ENCODE assay signal across 8 cellular contexts in the genomic region with DNA sequence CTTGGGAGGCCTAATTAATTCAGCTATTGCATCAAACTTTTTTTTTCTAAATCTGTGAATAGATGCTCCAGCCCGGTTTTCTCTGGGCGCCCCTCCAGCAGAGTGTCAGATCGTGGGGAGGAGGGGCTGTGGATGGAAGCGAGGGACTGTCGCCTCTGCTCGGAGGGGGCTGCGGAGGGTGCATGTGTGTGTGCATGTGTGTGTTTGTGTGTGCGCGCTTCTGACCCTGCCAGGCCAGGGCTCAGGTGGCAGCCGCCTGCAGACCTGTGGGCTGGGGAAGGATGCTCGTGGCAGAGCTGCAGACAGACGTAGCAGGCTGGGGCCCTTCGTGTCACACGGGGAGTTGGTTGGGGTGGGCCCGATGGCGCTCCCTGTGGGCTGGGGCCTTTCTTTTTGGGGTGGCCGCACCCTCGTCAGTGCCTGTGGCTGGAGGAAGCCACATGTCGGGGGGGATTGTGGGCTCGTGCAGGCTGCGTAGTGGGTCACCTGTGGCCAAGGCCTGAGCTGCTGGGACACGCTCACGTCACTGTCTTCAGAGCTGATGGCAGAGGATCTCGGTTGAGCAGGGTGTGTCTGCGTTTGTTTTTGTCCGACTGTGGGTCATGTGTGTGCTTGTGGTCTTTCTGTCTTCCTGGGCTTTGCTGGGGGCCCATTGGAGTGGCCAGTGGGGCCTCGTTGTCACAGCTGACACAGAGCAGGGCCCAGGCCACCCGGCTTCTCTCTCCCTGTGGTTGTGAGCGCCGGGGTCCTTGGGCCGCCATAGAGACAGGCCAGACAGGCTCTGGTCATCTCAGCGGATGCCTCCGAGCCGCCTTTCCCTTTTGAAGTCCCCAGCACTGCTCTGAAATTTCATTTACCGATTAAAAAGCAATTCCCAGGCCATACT. TPM values are rescaled to one million over a fixed set of nuclear protein-coding genes. Genes with fewer than 3 reads are reported as not detected.
DNase-seq lines count a peak whose midpoint lies in the region; ATAC-seq, FAIRE-seq and TF ChIP-seq lines count a peak whose summit lies in the region.

No MANE protein-coding gene starts in this region.

- no peaks in the 10 kb centered on the region for H3K9me3 Mint-ChIP-seq in T-cell

- peaks cover 8% of the 10 kb centered on the region for H3K36me3 Mint-ChIP-seq in T-cell

- CTCF ChIA-PET in T-cell (lab: Charles Lee), result interaction anchor here in 1 of 2 donors (0.5 to 1.7 kb wide), 2 partner anchors 36 to 42 kb away, joined by 3 to 6 read pairs; partner anchors contain the start of gene FAAP20

- TF ChIP-seq CTCF in bronchial epithelial cell (IDR thresholded peaks at IDR 0.05; ENCODE audit: insufficient read depth, low read length, severe bottlenecking), result no peak
- TF ChIP-seq CTCF in right lobe of liver (IDR thresholded peaks at IDR 0.05), result no peak

- ATAC-seq in T-cell (replicated peaks in 1 of 4) (peak in 1 of 4 experiments; percentile 4), right lobe of liver (no peak), HG02981 (IDR thresholded peaks at IDR 0.05; ENCODE audit: unreplicated experiment) (no peak), GM19023 (IDR thresholded peaks at IDR 0.05; ENCODE audit: unreplicated experiment) (no peak)

- peak overlapping the region; percentile 72 for H3K4me3 ChIP-seq in bronchial epithelial cell (ENCODE audit: low read depth, low read length)
- H3K4me3 ChIP-seq in right lobe of liver, result peak overlapping the region; percentile 59 to 77 (median 67)
- H3K4me3 ChIP-seq in Karpas-422 (ENCODE audit: low read length), result no peak overlapping the region

- H4K20me1 ChIP-seq in Karpas-422 (ENCODE audit: insufficient read depth, low read depth, low read length), result peaks cover 51% of the 10 kb centered on the region; the same call in 1 of the 2 replicates

- H3K36me3 ChIP-seq in bronchial epithelial cell (ENCODE audit: control insufficient read depth, insufficient read depth, low read length) (peaks cover 1% of the 10 kb centered on the region), right lobe of liver (no peaks in the 10 kb centered on the region), Karpas-422 (ENCODE audit: insufficient read depth, low read length) (no peaks in the 10 kb centered on the region)

- H3K4me1 Mint-ChIP-seq in T-cell, result peaks cover 44 to 60% (median 50%) of the 10 kb centered on the region in 3 donors

- FAIRE-seq in bronchial epithelial cell (lab: Jason Lieb, UNC), result no peak

- H3K9ac ChIP-seq in Karpas-422 (ENCODE audit: low read length), result no peak overlapping the region

- no peak overlapping the region for H3K4me2 ChIP-seq in Karpas-422 (ENCODE audit: low read depth, low read length, poor library complexity, severe bottlenecking)

- H3K4me1 ChIP-seq in right lobe of liver, result peaks cover 0 to 61% (median 32%) of the 10 kb centered on the region in 4 donors
- H3K4me1 ChIP-seq in Karpas-422 (ENCODE audit: low read length), result peaks cover 2% of the 10 kb centered on the region; the same call in 1 of the 2 replicates

- H3K9me2 ChIP-seq in Karpas-422 (replicated peaks; ENCODE audit: insufficient read depth, low read length), result no peaks in the 10 kb centered on the region

- H2AFZ ChIP-seq in Karpas-422 (ENCODE audit: low read length), result no peak overlapping the region

- POLR2A ChIA-PET in T-cell (lab: Charles Lee), result interaction anchor here (0.5 to 2.4 kb wide), 9 partner anchors 10 to 98 kb away, joined by 3 to 16 read pairs (median 4); partner anchors contain the start of gene FAAP20 (in 1 of the 2)

- H3K27ac ChIP-seq in right lobe of liver (peak overlapping the region; percentile 68 to 93 (median 73)), Karpas-422 (ENCODE audit: low read length) (no peak overlapping the region)

- DNase-seq in EH (ENCODE audit: low read depth) (peak; percentile 44), T-cell (peak in 33 of 34 experiments; percentile 50 to 81 (median 60)), bronchial epithelial cell (ENCODE audit: low read depth) (no peak), right lobe of liver (no peak), Karpas-422 (no peak)
- peak; percentile 35 for DNase-seq in stimulated activated naive CD4-positive, alpha-beta T cell treated with Interleukin-2 at 50 U/mL for 16 hours (lab: John Stamatoyannopoulos, UW)

- H3K27ac Mint-ChIP-seq in T-cell, result peak overlapping the region; percentile 97 to 99

- H3K4me3 Mint-ChIP-seq in T-cell, result peak overlapping the region; percentile 88 to 96 (median 96)

- H3K79me2 ChIP-seq in Karpas-422 (ENCODE audit: low read length), result no peaks in the 10 kb centered on the region

- no peaks in the 10 kb centered on the region for H3K27me3 Mint-ChIP-seq in T-cell

- intact Hi-C loops in right lobe of liver (cut with DNase I), result loop anchor here in 1 of 2 donors (5.0 to 10.0 kb wide), 2 partner anchors 34 to 74 kb away; no protein-coding TSS in a partner anchor

- 19% methylated on average over 9 of the region's 35 CpGs for WGBS in right lobe of liver (ENCODE audit: insufficient coverage, low coverage, low lambda C conversion rate, missing lambda C conversion rate)

- H3K9me3 ChIP-seq in right lobe of liver (no peaks in the 10 kb centered on the region), Karpas-422 (ENCODE audit: low read length) (no peaks in the 10 kb centered on the region)

- TF ChIP-seq POLR2A in right lobe of liver (IDR thresholded peaks at IDR 0.05), result no peak

- H3K27me3 ChIP-seq in bronchial epithelial cell (ENCODE audit: control insufficient read depth, insufficient read depth, low read length) (no peaks in the 10 kb centered on the region), right lobe of liver (no peaks in the 10 kb centered on the region), Karpas-422 (ENCODE audit: low read length) (no peaks in the 10 kb centered on the region)

RNA-seq across cellular contexts. Expression of gene SKI, which starts 2.9 kb away (rescaled TPM):
- total RNA-seq in T-cell, result 100 to 1,000 TPM; 137 to 299 (median 157) TPM
- total RNA-seq in bronchial epithelial cell, result 8.4 and 9.2 TPM in 2 replicates
- 10 to 100 TPM; 23.7 to 84.8 (median 31.4) TPM for total RNA-seq in right lobe of liver
- total RNA-seq in Karpas-422 (2014; rRNA removed; shearing (Covaris generic); ENCODE audit: low replicate concordance), result 1.7 and 2.4 TPM in 2 replicates

RNA-seq across cellular contexts. Expression of gene FAAP20, which starts 36.5 kb away (rescaled TPM):
- 10 to 100 TPM; 52.9 to 74.8 (median 68.2) TPM for total RNA-seq in T-cell
- total RNA-seq in bronchial epithelial cell, result 14.2 and 15.0 TPM in 2 replicates
- total RNA-seq in right lobe of liver, result 10 to 100 TPM; 18.9 to 26.0 (median 24.4) TPM
- total RNA-seq in Karpas-422 (2014; rRNA removed; shearing (Covaris generic); ENCODE audit: low replicate concordance), result 20.1 and 84.8 TPM in 2 replicates

Comparison
In these comparisons a context has a peak if more than half of its experiments do, and no peak if none do; other contexts are left out.
1. DNase-seq: peak in EH (single experiment), T-cell (33 of 34) and stimulated activated naive CD4-positive, alpha-beta T cell treated with Interleukin-2 at 50 U/mL for 16 hours (single experiment); none in bronchial epithelial cell (single experiment), right lobe of liver (0 of 3) and Karpas-422 (single experiment).